In the genomic region with DNA sequence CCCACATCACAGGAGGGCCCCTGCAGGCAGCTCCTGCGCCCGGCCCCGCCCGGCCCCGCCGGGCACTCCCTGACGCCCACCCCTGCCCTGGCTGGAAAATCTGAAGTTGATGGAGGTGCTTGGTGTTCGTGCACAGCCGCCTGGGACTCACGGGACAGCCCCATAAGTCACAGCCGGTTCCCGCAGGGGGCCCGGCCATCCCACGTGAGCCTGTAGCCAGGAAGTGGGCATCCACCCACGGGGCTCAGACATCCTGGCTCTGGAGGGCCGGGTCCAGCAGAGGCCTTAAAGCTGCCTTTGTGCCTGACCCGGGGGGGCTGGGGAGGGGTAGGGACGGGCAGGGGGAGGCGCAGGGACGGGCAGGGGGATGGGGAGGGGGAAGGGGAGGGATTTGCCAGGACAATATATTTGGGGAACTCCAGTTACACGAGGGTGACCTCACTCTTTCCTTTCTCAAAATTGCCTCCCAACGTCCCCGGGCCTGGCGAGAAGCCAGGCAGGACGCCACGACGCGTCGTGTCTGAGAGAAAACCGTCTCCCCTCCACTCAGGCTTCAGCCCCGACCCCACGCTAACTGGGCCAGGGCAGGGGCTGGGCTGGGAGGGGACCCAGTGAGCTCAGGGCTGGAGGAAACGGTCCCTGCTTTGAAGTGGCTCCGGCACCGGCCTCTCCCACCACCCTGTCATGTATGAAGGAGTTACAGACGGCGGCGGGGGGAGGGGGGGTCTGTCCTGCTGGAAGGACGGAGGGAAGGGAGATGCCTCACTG, we compare ENCODE assay signal across 1 cellular context.
TF ChIP-seq lines count a peak whose summit lies in the region.

No MANE protein-coding gene starts in this region.

TF ChIP-seq in GM12878, 131 proteins besides CTCF, POLR2A, EP300 and RAD21 (continued from another document and continues in another):
- TF ChIP-seq PAX8 (IDR thresholded peaks at IDR 0.05), result no peak
- TF ChIP-seq, protein P1, sequence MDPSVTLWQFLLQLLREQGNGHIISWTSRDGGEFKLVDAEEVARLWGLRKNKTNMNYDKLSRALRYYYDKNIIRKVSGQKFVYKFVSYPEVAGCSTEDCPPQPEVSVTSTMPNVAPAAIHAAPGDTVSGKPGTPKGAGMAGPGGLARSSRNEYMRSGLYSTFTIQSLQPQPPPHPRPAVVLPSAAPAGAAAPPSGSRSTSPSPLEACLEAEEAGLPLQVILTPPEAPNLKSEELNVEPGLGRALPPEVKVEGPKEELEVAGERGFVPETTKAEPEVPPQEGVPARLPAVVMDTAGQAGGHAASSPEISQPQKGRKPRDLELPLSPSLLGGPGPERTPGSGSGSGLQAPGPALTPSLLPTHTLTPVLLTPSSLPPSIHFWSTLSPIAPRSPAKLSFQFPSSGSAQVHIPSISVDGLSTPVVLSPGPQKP (IDR thresholded peaks at IDR 0.05; ENCODE audit: low read depth, low read length), result 0 out of 2 replicates have a peak, but pooled peaks have one; percentile 60
- peak; percentile 57 for TF ChIP-seq CREM (IDR thresholded peaks at IDR 0.05; ENCODE audit: low read depth)
- no peak for TF ChIP-seq ZNF207 (IDR thresholded peaks at IDR 0.05; ENCODE audit: borderline replicate concordance)
- TF ChIP-seq BCL3 (IDR thresholded peaks at IDR 0.05; ENCODE audit: borderline replicate concordance, insufficient read depth, low read depth, low read length, poor library complexity, severe bottlenecking), result peak; percentile 79
- TF ChIP-seq, protein P2, sequence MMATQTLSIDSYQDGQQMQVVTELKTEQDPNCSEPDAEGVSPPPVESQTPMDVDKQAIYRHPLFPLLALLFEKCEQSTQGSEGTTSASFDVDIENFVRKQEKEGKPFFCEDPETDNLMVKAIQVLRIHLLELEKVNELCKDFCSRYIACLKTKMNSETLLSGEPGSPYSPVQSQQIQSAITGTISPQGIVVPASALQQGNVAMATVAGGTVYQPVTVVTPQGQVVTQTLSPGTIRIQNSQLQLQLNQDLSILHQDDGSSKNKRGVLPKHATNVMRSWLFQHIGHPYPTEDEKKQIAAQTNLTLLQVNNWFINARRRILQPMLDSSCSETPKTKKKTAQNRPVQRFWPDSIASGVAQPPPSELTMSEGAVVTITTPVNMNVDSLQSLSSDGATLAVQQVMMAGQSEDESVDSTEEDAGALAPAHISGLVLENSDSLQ (IDR thresholded peaks at IDR 0.05), result 0 out of 2 replicates have a peak, but pooled peaks have one; percentile 18
- TF ChIP-seq IKZF2 (IDR thresholded peaks at IDR 0.05), result peak; percentile 52 to 74
- TF ChIP-seq NRF1 (conservative IDR thresholded peaks at IDR 0.05; ENCODE audit: low read depth, low read length), result no peak
- no peak for TF ChIP-seq LARP7 (IDR thresholded peaks at IDR 0.05)
- no peak for TF ChIP-seq NFYA (IDR thresholded peaks at IDR 0.05; ENCODE audit: borderline replicate concordance, low read depth, low read length)
- TF ChIP-seq TAF1 (IDR thresholded peaks at IDR 0.05; ENCODE audit: borderline replicate concordance, low read depth, low read length), result no peak
- 0 out of 2 replicates have a peak, but pooled peaks have one; percentile 31 for TF ChIP-seq TARDBP (IDR thresholded peaks at IDR 0.05; ENCODE audit: borderline replicate concordance)
- TF ChIP-seq, protein P3, sequence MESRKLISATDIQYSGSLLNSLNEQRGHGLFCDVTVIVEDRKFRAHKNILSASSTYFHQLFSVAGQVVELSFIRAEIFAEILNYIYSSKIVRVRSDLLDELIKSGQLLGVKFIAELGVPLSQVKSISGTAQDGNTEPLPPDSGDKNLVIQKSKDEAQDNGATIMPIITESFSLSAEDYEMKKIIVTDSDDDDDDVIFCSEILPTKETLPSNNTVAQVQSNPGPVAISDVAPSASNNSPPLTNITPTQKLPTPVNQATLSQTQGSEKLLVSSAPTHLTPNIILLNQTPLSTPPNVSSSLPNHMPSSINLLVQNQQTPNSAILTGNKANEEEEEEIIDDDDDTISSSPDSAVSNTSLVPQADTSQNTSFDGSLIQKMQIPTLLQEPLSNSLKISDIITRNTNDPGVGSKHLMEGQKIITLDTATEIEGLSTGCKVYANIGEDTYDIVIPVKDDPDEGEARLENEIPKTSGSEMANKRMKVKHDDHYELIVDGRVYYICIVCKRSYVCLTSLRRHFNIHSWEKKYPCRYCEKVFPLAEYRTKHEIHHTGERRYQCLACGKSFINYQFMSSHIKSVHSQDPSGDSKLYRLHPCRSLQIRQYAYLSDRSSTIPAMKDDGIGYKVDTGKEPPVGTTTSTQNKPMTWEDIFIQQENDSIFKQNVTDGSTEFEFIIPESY (IDR thresholded peaks at IDR 0.05), result no peak
- TF ChIP-seq ZNF217 (IDR thresholded peaks at IDR 0.05), result no peak
- no peak for TF ChIP-seq SREBF2 (IDR thresholded peaks at IDR 0.05; ENCODE audit: low read length)
- TF ChIP-seq FOS (IDR thresholded peaks at IDR 0.05; ENCODE audit: borderline replicate concordance, extremely low read depth, insufficient read length), result no peak
- TF ChIP-seq NFIC (IDR thresholded peaks at IDR 0.05; ENCODE audit: low read depth, low read length), result no peak
- no peak for TF ChIP-seq RFX5 (IDR thresholded peaks at IDR 0.05; ENCODE audit: low read depth, low read length)
- TF ChIP-seq SREBF1 (IDR thresholded peaks at IDR 0.05; ENCODE audit: low read length), result no peak; the same call in 1 of the 2 replicates
- TF ChIP-seq JUNB (IDR thresholded peaks at IDR 0.05), result no peak; the same call in 1 of the 2 replicates
- peak; percentile 95 to 96 for TF ChIP-seq BHLHE40 (IDR thresholded peaks at IDR 0.05; ENCODE audit: borderline replicate concordance in 1 of 2, low read depth in 2 of 2, low read length in 1 of 2)
- no peak for TF ChIP-seq SMARCA5 (IDR thresholded peaks at IDR 0.05)
- TF ChIP-seq IKZF1 (conservative IDR thresholded peaks at IDR 0.05), result peak; percentile 88
- TF ChIP-seq MEF2A (IDR thresholded peaks at IDR 0.05; ENCODE audit: insufficient read depth, low read depth, low read length), result peak; percentile 72; the same call in 1 of the 2 replicates
- no peak for TF ChIP-seq MTA3 (IDR thresholded peaks at IDR 0.05; ENCODE audit: borderline replicate concordance, low read length)
- no peak for TF ChIP-seq SKIL (IDR thresholded peaks at IDR 0.05; ENCODE audit: low read depth, poor library complexity, severe bottlenecking)
- no peak for TF ChIP-seq ZNF274 (IDR thresholded peaks at IDR 0.05; ENCODE audit: insufficient read depth, insufficient read length)
- TF ChIP-seq, protein P4, sequence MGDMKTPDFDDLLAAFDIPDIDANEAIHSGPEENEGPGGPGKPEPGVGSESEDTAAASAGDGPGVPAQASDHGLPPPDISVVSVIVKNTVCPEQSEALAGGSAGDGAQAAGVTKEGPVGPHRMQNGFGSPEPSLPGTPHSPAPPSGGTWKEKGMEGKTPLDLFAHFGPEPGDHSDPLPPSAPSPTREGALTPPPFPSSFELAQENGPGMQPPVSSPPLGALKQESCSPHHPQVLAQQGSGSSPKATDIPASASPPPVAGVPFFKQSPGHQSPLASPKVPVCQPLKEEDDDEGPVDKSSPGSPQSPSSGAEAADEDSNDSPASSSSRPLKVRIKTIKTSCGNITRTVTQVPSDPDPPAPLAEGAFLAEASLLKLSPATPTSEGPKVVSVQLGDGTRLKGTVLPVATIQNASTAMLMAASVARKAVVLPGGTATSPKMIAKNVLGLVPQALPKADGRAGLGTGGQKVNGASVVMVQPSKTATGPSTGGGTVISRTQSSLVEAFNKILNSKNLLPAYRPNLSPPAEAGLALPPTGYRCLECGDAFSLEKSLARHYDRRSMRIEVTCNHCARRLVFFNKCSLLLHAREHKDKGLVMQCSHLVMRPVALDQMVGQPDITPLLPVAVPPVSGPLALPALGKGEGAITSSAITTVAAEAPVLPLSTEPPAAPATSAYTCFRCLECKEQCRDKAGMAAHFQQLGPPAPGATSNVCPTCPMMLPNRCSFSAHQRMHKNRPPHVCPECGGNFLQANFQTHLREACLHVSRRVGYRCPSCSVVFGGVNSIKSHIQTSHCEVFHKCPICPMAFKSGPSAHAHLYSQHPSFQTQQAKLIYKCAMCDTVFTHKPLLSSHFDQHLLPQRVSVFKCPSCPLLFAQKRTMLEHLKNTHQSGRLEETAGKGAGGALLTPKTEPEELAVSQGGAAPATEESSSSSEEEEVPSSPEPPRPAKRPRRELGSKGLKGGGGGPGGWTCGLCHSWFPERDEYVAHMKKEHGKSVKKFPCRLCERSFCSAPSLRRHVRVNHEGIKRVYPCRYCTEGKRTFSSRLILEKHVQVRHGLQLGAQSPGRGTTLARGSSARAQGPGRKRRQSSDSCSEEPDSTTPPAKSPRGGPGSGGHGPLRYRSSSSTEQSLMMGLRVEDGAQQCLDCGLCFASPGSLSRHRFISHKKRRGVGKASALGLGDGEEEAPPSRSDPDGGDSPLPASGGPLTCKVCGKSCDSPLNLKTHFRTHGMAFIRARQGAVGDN (IDR thresholded peaks at IDR 0.05), result no peak; the same call in 1 of the 2 replicates
- TF ChIP-seq ATF7 (IDR thresholded peaks at IDR 0.05; ENCODE audit: low read depth), result peak; percentile 39; the same call in 1 of the 2 replicates
- TF ChIP-seq, protein P5, sequence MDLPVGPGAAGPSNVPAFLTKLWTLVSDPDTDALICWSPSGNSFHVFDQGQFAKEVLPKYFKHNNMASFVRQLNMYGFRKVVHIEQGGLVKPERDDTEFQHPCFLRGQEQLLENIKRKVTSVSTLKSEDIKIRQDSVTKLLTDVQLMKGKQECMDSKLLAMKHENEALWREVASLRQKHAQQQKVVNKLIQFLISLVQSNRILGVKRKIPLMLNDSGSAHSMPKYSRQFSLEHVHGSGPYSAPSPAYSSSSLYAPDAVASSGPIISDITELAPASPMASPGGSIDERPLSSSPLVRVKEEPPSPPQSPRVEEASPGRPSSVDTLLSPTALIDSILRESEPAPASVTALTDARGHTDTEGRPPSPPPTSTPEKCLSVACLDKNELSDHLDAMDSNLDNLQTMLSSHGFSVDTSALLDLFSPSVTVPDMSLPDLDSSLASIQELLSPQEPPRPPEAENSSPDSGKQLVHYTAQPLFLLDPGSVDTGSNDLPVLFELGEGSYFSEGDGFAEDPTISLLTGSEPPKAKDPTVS (IDR thresholded peaks at IDR 0.05; ENCODE audit: low read depth, low read length), result no peak
- no peak for TF ChIP-seq ZNF384 (IDR thresholded peaks at IDR 0.05; ENCODE audit: borderline replicate concordance, low read depth, low read length)
- TF ChIP-seq SIX5 (IDR thresholded peaks at IDR 0.05; ENCODE audit: low read depth, low read length, severe bottlenecking), result no peak
- 0 out of 2 replicates have a peak, but pooled peaks have one; percentile 31 for TF ChIP-seq SIN3A (IDR thresholded peaks at IDR 0.05; ENCODE audit: low read depth, low read length)
- TF ChIP-seq MEF2B (IDR thresholded peaks at IDR 0.05; ENCODE audit: partially characterized antibody, poor library complexity, severe bottlenecking), result peak; percentile 76
- peak; percentile 30 for TF ChIP-seq KLF5 (IDR thresholded peaks at IDR 0.05; ENCODE audit: partially characterized antibody)
- TF ChIP-seq SUPT20H (IDR thresholded peaks at IDR 0.05; ENCODE audit: borderline replicate concordance, control insufficient read depth, low read depth, low read length), result no peak
- no peak; the same call in 1 of the 2 replicates for TF ChIP-seq ZBED1 (IDR thresholded peaks at IDR 0.05; ENCODE audit: borderline replicate concordance)
- TF ChIP-seq, protein P6, sequence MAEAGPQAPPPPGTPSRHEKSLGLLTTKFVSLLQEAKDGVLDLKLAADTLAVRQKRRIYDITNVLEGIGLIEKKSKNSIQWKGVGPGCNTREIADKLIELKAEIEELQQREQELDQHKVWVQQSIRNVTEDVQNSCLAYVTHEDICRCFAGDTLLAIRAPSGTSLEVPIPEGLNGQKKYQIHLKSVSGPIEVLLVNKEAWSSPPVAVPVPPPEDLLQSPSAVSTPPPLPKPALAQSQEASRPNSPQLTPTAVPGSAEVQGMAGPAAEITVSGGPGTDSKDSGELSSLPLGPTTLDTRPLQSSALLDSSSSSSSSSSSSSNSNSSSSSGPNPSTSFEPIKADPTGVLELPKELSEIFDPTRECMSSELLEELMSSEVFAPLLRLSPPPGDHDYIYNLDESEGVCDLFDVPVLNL (IDR thresholded peaks at IDR 0.05; ENCODE audit: low read depth, low read length), result no peak
- no peak for TF ChIP-seq CBX3 (IDR thresholded peaks at IDR 0.05; ENCODE audit: borderline replicate concordance, low read depth)
- TF ChIP-seq POU2F2 (IDR thresholded peaks at IDR 0.05; ENCODE audit: borderline replicate concordance, low read depth, low read length), result 0 out of 3 replicates have a peak, but pooled peaks have one; percentile 8
- peak; percentile 55 for TF ChIP-seq SP1 (IDR thresholded peaks at IDR 0.05; ENCODE audit: low read depth, low read length)
- TF ChIP-seq JUND (IDR thresholded peaks at IDR 0.05; ENCODE audit: low read depth, low read length), result no peak
- no peak for TF ChIP-seq WRNIP1 (IDR thresholded peaks at IDR 0.05; ENCODE audit: borderline replicate concordance, low read depth, low read length)
- TF ChIP-seq DPF2 (IDR thresholded peaks at IDR 0.05), result peak; percentile 67
- TF ChIP-seq PAX5 (IDR thresholded peaks at IDR 0.05; ENCODE audit: borderline replicate concordance, low read depth, low read length), result peak; percentile 36; the same call in 1 of the 2 replicates
- peak in 1 of 2 experiments; percentile 38; a peak in 1 of 4 replicates for TF ChIP-seq SRF (IDR thresholded peaks at IDR 0.05; ENCODE audit: low read depth in 2 of 2, low read length in 2 of 2)
- TF ChIP-seq KDM1A (IDR thresholded peaks at IDR 0.05; ENCODE audit: borderline replicate concordance), result no peak
- no peak for TF ChIP-seq MYC (IDR thresholded peaks at IDR 0.05; ENCODE audit: insufficient read depth, insufficient read length, insufficient replicate concordance, low read length, severe bottlenecking)
- TF ChIP-seq ZNF622 (IDR thresholded peaks at IDR 0.05), result no peak
- TF ChIP-seq MYB (IDR thresholded peaks at IDR 0.05; ENCODE audit: borderline replicate concordance, low read depth, low read length), result no peak
- peak; percentile 77 for TF ChIP-seq TCF12 (IDR thresholded peaks at IDR 0.05; ENCODE audit: low read depth, low read length)
- peak; percentile 13 for TF ChIP-seq SMAD1 (IDR thresholded peaks at IDR 0.05; ENCODE audit: low read depth, partially characterized antibody)
